Comparison of ENCODE assay signal across 13 cellular contexts in the genomic region with DNA sequence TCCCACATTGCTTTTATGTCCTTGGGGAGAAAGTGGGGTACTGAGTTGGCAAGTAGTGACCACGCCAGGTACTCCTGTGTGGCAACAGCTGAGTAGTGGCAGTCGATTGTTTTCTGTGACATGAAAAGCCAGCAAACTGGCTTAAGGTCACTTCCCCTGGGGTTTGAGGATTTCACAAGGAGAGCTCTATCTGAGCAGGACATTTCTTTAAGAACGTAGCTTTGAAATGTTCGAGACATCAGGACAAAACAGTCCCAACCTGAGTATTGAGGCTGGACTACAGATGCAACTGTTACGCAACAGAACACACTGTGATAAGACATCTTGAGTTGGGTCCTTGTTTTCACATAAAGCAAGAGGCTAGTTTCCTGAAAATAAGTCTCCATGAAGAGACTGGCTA.
DNase-seq lines count a peak whose midpoint lies in the region; ATAC-seq and TF ChIP-seq lines count a peak whose summit lies in the region.
"Had no signal": no experiment of that assay in that cellular context is flagged by ENCODE, and none has a peak within 500 bp of the region (broad histone marks: within the 10 kb centered on the region; RNA-seq: fewer than 3 reads in every experiment).

No MANE protein-coding gene starts in this region.

- intact Hi-C loops in adrenal gland (cut with DNase I) = no loop called here
- intact Hi-C loops in left lung (cut with DNase I) = no loop called here

- no peaks in the 10 kb centered on the region for H3K9me3 Mint-ChIP-seq in activated naive CD8-positive, alpha-beta T cell (ENCODE audit: low read depth)
- H3K9me3 Mint-ChIP-seq in activated naive CD8-positive, alpha-beta T cell treated with anti-CD3 and anti-CD28 coated beads for 36 hours = no peaks in the 10 kb centered on the region
- no peaks in the 10 kb centered on the region for H3K9me3 Mint-ChIP-seq in type B pancreatic cell
- H3K9me3 Mint-ChIP-seq: memory B cell had no signal

- peaks cover 14 to 17% of the 10 kb centered on the region in 2 donors for H3K4me1 ChIP-seq in adrenal gland (replicated peaks in 1 of 2)
- peaks cover 9 to 66% of the 10 kb centered on the region in 2 donors for H3K4me1 ChIP-seq in left lung
- H3K4me1 ChIP-seq: SJCRH30 had no signal

- 60 to 74% (median 68%) methylated on average over 5 of the region's 5 CpGs for WGBS in adrenal gland, 4 donors

- peak overlapping the region; percentile 55 for H3K27ac Mint-ChIP-seq in activated naive CD8-positive, alpha-beta T cell
- no peak overlapping the region for H3K27ac Mint-ChIP-seq in activated naive CD8-positive, alpha-beta T cell treated with anti-CD3 and anti-CD28 coated beads for 36 hours
- H3K27ac Mint-ChIP-seq in type B pancreatic cell = no peak overlapping the region

- no peaks in the 10 kb centered on the region for H3K27me3 ChIP-seq in adrenal gland
- no peaks in the 10 kb centered on the region for H3K27me3 ChIP-seq in left lung
- H3K27me3 ChIP-seq: BLaER1 treated with 17β-estradiol and CSF1 and Interleukin-3, amounts not matched to agents 10 nM and 100 nM; SJCRH30 had no signal

- TF ChIP-seq POLR2A in adrenal gland (IDR thresholded peaks at IDR 0.05) = no peak

- H3K27ac ChIP-seq in adrenal gland = peak overlapping the region in 3 of 5 donors; percentile 10 to 57 (median 48)
- H3K27ac ChIP-seq in left lung = peak overlapping the region; percentile 45 to 51
- H3K27ac ChIP-seq: BLaER1 treated with 17β-estradiol and CSF1 and Interleukin-3, amounts not matched to agents 10 nM and 100 nM; SJCRH30 had no signal

- H3K4me1 Mint-ChIP-seq in activated naive CD8-positive, alpha-beta T cell (ENCODE audit: low read depth) = peaks cover 52% of the 10 kb centered on the region
- peaks cover 35% of the 10 kb centered on the region for H3K4me1 Mint-ChIP-seq in activated naive CD8-positive, alpha-beta T cell treated with anti-CD3 and anti-CD28 coated beads for 36 hours
- peaks cover 44% of the 10 kb centered on the region for H3K4me1 Mint-ChIP-seq in type B pancreatic cell (ENCODE audit: unreplicated experiment)

- no peak overlapping the region for H3K4me3 ChIP-seq in adrenal gland
- H3K4me3 ChIP-seq in left lung = no peak overlapping the region
- H3K4me3 ChIP-seq: BLaER1 treated with 17β-estradiol and CSF1 and Interleukin-3, amounts not matched to agents 10 nM and 100 nM; SJCRH30 had no signal

- peaks cover 0 to 48% of the 10 kb centered on the region in 2 donors for H3K36me3 ChIP-seq in adrenal gland (replicated peaks in 1 of 2)
- H3K36me3 ChIP-seq in left lung = peaks cover 0 to 91% of the 10 kb centered on the region in 2 donors

- no peaks in the 10 kb centered on the region for H3K27me3 Mint-ChIP-seq in activated naive CD8-positive, alpha-beta T cell
- no peaks in the 10 kb centered on the region for H3K27me3 Mint-ChIP-seq in activated naive CD8-positive, alpha-beta T cell treated with anti-CD3 and anti-CD28 coated beads for 36 hours
- H3K27me3 Mint-ChIP-seq in type B pancreatic cell = no peaks in the 10 kb centered on the region
- H3K27me3 Mint-ChIP-seq: memory B cell had no signal

- H3K9me3 ChIP-seq in adrenal gland (replicated peaks in 1 of 3) (no peaks in the 10 kb centered on the region), left lung (no peaks in the 10 kb centered on the region)
- H3K9me3 ChIP-seq: BLaER1 treated with 17β-estradiol and CSF1 and Interleukin-3, amounts not matched to agents 10 nM and 100 nM; SJCRH30 had no signal

- H3K4me3 Mint-ChIP-seq in activated naive CD8-positive, alpha-beta T cell = peak overlapping the region; percentile 10
- no peak overlapping the region for H3K4me3 Mint-ChIP-seq in activated naive CD8-positive, alpha-beta T cell treated with anti-CD3 and anti-CD28 coated beads for 36 hours
- H3K4me3 Mint-ChIP-seq in type B pancreatic cell = peak overlapping the region; percentile 29
- H3K4me3 Mint-ChIP-seq: memory B cell had no signal

- no peak for TF ChIP-seq CTCF in adrenal gland (IDR thresholded peaks at IDR 0.05)
- no peak for TF ChIP-seq CTCF in left lung (IDR thresholded peaks at IDR 0.05)
- TF ChIP-seq CTCF in type B pancreatic cell (conservative IDR thresholded peaks at IDR 0.05) = no peak

- no peak for DNase-seq in activated naive CD8-positive, alpha-beta T cell treated with anti-CD3 and anti-CD28 coated beads for 36 hours
- DNase-seq in adrenal gland = peak in 2 of 7 donors; percentile 21 to 50
- no peak for DNase-seq in left lung
- DNase-seq in type B pancreatic cell (ENCODE audit: extremely low spot score, unreplicated experiment) = no peak
- DNase-seq in NCI-H1105 (lab: John Stamatoyannopoulos, UW) = no peak
- no peak for DNase-seq in SKM-1 treated with dmso at 0.1 percent for 144 hours (lab: John Stamatoyannopoulos, UW; ENCODE audit: unreplicated experiment)
- DNase-seq: GF-D8, KBM-7, SJCRH30 had no signal

- peaks cover 20% of the 10 kb centered on the region for H3K36me3 Mint-ChIP-seq in activated naive CD8-positive, alpha-beta T cell
- H3K36me3 Mint-ChIP-seq in activated naive CD8-positive, alpha-beta T cell treated with anti-CD3 and anti-CD28 coated beads for 36 hours = peaks cover 66% of the 10 kb centered on the region
- no peaks in the 10 kb centered on the region for H3K36me3 Mint-ChIP-seq in type B pancreatic cell

- ATAC-seq in left lung = peak; percentile 25
- ATAC-seq in HG03432 (IDR thresholded peaks at IDR 0.05; ENCODE audit: unreplicated experiment) = no peak
